Comparison of ENCODE assay signal across 26 cellular contexts in the genomic region with DNA sequence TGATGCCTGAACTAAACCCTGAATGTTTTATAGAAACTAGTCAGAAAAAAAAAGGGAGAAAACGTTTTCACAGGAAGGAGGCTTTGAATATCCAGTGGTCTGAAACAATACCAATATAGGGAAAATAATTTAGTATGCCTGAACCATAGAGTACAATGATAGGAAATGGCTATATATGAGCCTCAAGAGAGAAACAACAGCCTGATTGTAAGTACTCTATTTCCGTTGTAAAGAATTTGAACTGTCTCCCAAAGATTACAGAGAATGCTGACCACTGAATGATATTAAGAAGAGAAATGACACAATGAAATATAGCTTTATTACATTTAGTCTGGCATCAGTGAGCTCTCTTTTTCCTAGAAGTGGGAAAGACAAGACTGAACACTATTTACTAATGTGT. TPM values are rescaled to one million over a fixed set of nuclear protein-coding genes. Genes with fewer than 3 reads are reported as not detected.
"Had no signal": no experiment of that assay in that cellular context is flagged by ENCODE, and none has a peak within 500 bp of the region (broad histone marks: within the 10 kb centered on the region; RNA-seq: fewer than 3 reads in every experiment).

No MANE protein-coding gene starts in this region.

- H3K27me3 ChIP-seq: ovary, right atrium auricular region, right lobe of liver, stomach, tibial artery, uterus had no signal

- H3K9me3 ChIP-seq: lower lobe of right lung, ovary, right atrium auricular region, right lobe of liver, stomach, thoracic aorta, tibial artery, uterus had no signal

- H3K36me3 ChIP-seq: lower lobe of right lung, ovary, right atrium auricular region, right lobe of liver, stomach, thoracic aorta, tibial artery, uterus had no signal

- H3K36me3 Mint-ChIP-seq: mesothelial cell of epicardium; naive B cell; natural killer cell treated with Interleukin-12 subunit alpha and Interleukin-12 subunit beta and Interleukin-15 and Interleukin-18, amount 100 ng/mL, for 72 hours; stimulated activated naive B cell treated with anti-CD40 and anti-IgM and Interleukin-4, amounts not matched to agents 10 μg/mL and 1 μg/mL and 100 μg/mL, for 72 hours had no signal

- ATAC-seq: left cardiac atrium; left lobe of liver; lower lobe of right lung; natural killer cell treated with Interleukin-12 subunit alpha and Interleukin-12 subunit beta and Interleukin-15 and Interleukin-18, amount 100 ng/mL, for 72 hours; stimulated activated naive B cell treated with anti-CD40 and anti-IgM and Interleukin-4, amounts not matched to agents 10 μg/mL and 1 μg/mL and 100 μg/mL, for 72 hours; stimulated activated naive CD8-positive, alpha-beta T cell treated with anti-CD3 and anti-CD28 coated beads, Interleukin-15, Interleukin-2, amounts not matched to agents 100 U/mL and 50 U/mL, for 24 hours had no signal

- H3K27me3 Mint-ChIP-seq: progenitor cell of endocrine pancreas had no signal

- H3K4me3 ChIP-seq: lower lobe of right lung, ovary, right atrium auricular region, right lobe of liver, smooth muscle cell, stomach, thoracic aorta, tibial artery, uterus had no signal

- H3K4me1 ChIP-seq: right lobe of liver had no signal

- DNase-seq: hippocampal formation; kidney glomerular epithelial cell; left cardiac atrium; lower lobe of right lung; mesendoderm; naive B cell; ovary; right lobe of liver; stimulated activated CD4-positive, alpha-beta T cell treated with anti-CD3 and anti-CD28 coated beads, Interleukin-1b, Interleukin-23, amount 100 ng/mL, for 48 hours; stimulated activated CD4-positive, alpha-beta T cell treated with anti-CD3 and anti-CD28 coated beads, Interleukin-4, amount 100 ng/mL, for 1 hour; stimulated activated naive B cell treated with anti-CD40 and anti-IgM and Interleukin-4, amounts not matched to agents 10 μg/mL and 1 μg/mL and 100 μg/mL, for 72 hours; stimulated activated naive CD8-positive, alpha-beta T cell treated with anti-CD3 and anti-CD28 coated beads, Interleukin-15, Interleukin-2, amounts not matched to agents 100 U/mL and 50 U/mL, for 24 hours; stomach; tibial artery; trophoblast cell; uterus had no signal

- H3K9me3 Mint-ChIP-seq: mesothelial cell of epicardium; natural killer cell treated with Interleukin-12 subunit alpha and Interleukin-12 subunit beta and Interleukin-15 and Interleukin-18, amount 100 ng/mL, for 72 hours; stimulated activated naive B cell treated with anti-CD40 and anti-IgM and Interleukin-4, amounts not matched to agents 10 μg/mL and 1 μg/mL and 100 μg/mL, for 72 hours had no signal

- FAIRE-seq: keratinocyte had no signal

- H3K27ac ChIP-seq: lower lobe of right lung, ovary, right atrium auricular region, right lobe of liver, stomach, thoracic aorta, tibial artery, uterus had no signal

- H3K4me3 Mint-ChIP-seq: mesothelial cell of epicardium; naive B cell; natural killer cell treated with Interleukin-12 subunit alpha and Interleukin-12 subunit beta and Interleukin-15 and Interleukin-18, amount 100 ng/mL, for 72 hours; stimulated activated naive B cell treated with anti-CD40 and anti-IgM and Interleukin-4, amounts not matched to agents 10 μg/mL and 1 μg/mL and 100 μg/mL, for 72 hours had no signal

- H3K27ac Mint-ChIP-seq: mesothelial cell of epicardium; naive B cell; natural killer cell treated with Interleukin-12 subunit alpha and Interleukin-12 subunit beta and Interleukin-15 and Interleukin-18, amount 100 ng/mL, for 72 hours; progenitor cell of endocrine pancreas had no signal

RNA-seq across cellular contexts. Expression of a gene that starts 28.3 kb away (rescaled TPM):
- total RNA-seq: left cardiac atrium; left lobe of liver; natural killer cell treated with Interleukin-12 subunit alpha and Interleukin-12 subunit beta and Interleukin-15 and Interleukin-18, amount 100 ng/mL, for 72 hours; progenitor cell of endocrine pancreas; pulmonary artery endothelial cell; uterus had no signal

RNA-seq across cellular contexts. Expression of a gene that starts 35.2 kb away (rescaled TPM):
- total RNA-seq: natural killer cell treated with Interleukin-12 subunit alpha and Interleukin-12 subunit beta and Interleukin-15 and Interleukin-18, amount 100 ng/mL, for 72 hours; progenitor cell of endocrine pancreas; pulmonary artery endothelial cell; skeletal muscle tissue had no signal
